ENCODE assay signal across 1 cellular context in genomic region chr3:11271986-11272904, GRCh38.
TF ChIP-seq lines count a peak whose summit lies in the region.

Gene ATG7, plus strand, starts transcription at chr3:11272397. Its CDS starts 26,299 bp downstream, at chr3:11298696.

TF ChIP-seq in HEK293, 187 proteins besides CTCF, POLR2A, EP300 and RAD21 (continued from another document and continues in another):
- TF ChIP-seq PRDM2 (tag by site-specific recombination; IDR thresholded peaks at IDR 0.05; ENCODE audit: borderline replicate concordance) (no peak), GLI2 (tag by site-specific recombination; IDR thresholded peaks at IDR 0.05; ENCODE audit: borderline replicate concordance, low read depth) (no peak), ZNF280D (tag by site-specific recombination; IDR thresholded peaks at IDR 0.05) (no peak), GLIS2 (tag by site-specific recombination; IDR thresholded peaks at IDR 0.05) (no peak), ZNF2 (tag by site-specific recombination; IDR thresholded peaks at IDR 0.05) (peak; percentile 72; the same call in 1 of the 2 replicates), ZNF394 (tag by site-specific recombination; IDR thresholded peaks at IDR 0.05; ENCODE audit: borderline replicate concordance) (peak; percentile 27; the same call in 1 of the 2 replicates), ZBTB6 (tag by site-specific recombination; IDR thresholded peaks at IDR 0.05) (peak; percentile 68; the same call in 1 of the 2 replicates), ATF2 (tag by site-specific recombination; IDR thresholded peaks at IDR 0.05; ENCODE audit: low read depth) (peak; percentile 91), SCRT2 (tag by site-specific recombination; IDR thresholded peaks at IDR 0.05) (0 out of 2 replicates have a peak, but pooled peaks have one; percentile 7), ZNF692 (tag by site-specific recombination; IDR thresholded peaks at IDR 0.05) (peak; percentile 54; the same call in 1 of the 2 replicates), PRDM10 (tag by site-specific recombination; IDR thresholded peaks at IDR 0.05) (peak; percentile 100), ZNF26 (tag by site-specific recombination; IDR thresholded peaks at IDR 0.05) (no peak), ZNF768 (tag by site-specific recombination; IDR thresholded peaks at IDR 0.05) (no peak), ZBTB7A (tag by site-specific recombination; IDR thresholded peaks at IDR 0.05; ENCODE audit: low read depth) (0 out of 2 replicates have a peak, but pooled peaks have one; percentile 59), ZNF16 (tag by site-specific recombination; IDR thresholded peaks at IDR 0.05; ENCODE audit: low read depth) (no peak), ZNF24 (tag by site-specific recombination; IDR thresholded peaks at IDR 0.05) (peak; percentile 60; the same call in 1 of the 2 replicates), WT1 (tag by site-specific recombination; IDR thresholded peaks at IDR 0.05) (peak; percentile 11; the same call in 1 of the 2 replicates), ZBTB17 (tag by site-specific recombination; IDR thresholded peaks at IDR 0.05) (peak; percentile 75), ZNF518A (tag by site-specific recombination; conservative IDR thresholded peaks at IDR 0.05; ENCODE audit: low read depth) (peak; percentile 39; the same call in 1 of the 2 replicates)
